ENCODE assay signal across 14 cellular contexts in the genomic region with DNA sequence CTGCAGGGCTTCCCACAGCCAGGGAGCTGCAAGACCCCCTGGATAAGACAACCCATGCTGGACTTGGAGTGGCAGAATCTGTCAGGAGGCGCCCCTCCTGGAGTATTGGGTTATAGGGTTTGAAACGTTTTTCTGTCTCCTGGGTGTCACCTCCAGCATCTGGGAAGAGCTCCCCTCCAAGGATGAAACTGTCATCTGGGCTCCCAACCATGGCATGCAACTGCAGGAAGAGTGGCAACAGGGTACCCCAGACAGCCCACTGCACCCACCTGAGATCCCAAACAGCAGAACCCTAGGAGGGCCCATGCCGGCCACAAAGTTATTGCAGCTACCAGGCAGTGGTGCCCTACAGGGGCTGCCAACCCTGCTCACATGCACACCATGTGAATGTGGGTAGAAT. TPM values are rescaled to one million over a fixed set of nuclear protein-coding genes. Genes with fewer than 3 reads are reported as not detected.
"Had no signal": no experiment of that assay in that cellular context is flagged by ENCODE, and none has a peak within 500 bp of the region (broad histone marks: within the 10 kb centered on the region; RNA-seq: fewer than 3 reads in every experiment).

No MANE protein-coding gene starts in this region.

- H3K9me3 ChIP-seq: colonic mucosa, gastrocnemius medialis, heart right ventricle, neutrophil, tibial nerve had no signal

- H3K4me1 ChIP-seq: colonic mucosa had no signal

- H3K27ac ChIP-seq: cardiac muscle cell, colonic mucosa, epithelial cell of prostate, gastrocnemius medialis, heart right ventricle, neutrophil, tibial nerve had no signal

- H3K4me3 ChIP-seq: cardiac muscle cell, colonic mucosa, gastrocnemius medialis, smooth muscle cell had no signal

- H3K36me3 ChIP-seq: cardiac muscle cell, colonic mucosa, gastrocnemius medialis, heart right ventricle, neutrophil, tibial nerve had no signal

- ATAC-seq: gastrocnemius medialis; stimulated activated effector memory CD8-positive, alpha-beta T cell treated with anti-CD3 and anti-CD28 coated beads, Interleukin-12 subunit alpha, Interleukin-12 subunit beta, amount 100 ng/mL, for 72 hours had no signal

- DNase-seq: activated CD4-positive, alpha-beta memory T cell treated with anti-CD3 and anti-CD28 coated beads, Interleukin-2, amount 10 ng/mL, durations not matched to agents 7 days and 5 days; activated CD8-positive, alpha-beta memory T cell treated with anti-CD3 and anti-CD28 coated beads, Interleukin-2, amount 50 U/mL, for 4 hours; activated gamma-delta T cell treated with Interleukin-2 at 50 U/mL for 16 hours; colonic mucosa; effector memory CD4-positive, alpha-beta T cell; gastrocnemius medialis; heart right ventricle; kidney had no signal

RNA-seq across cellular contexts. Expression of a gene that starts 0.6 kb away (rescaled TPM):
- polyA plus RNA-seq: cardiac muscle cell, heart right ventricle, smooth muscle cell had no signal
